Comparison of ENCODE assay signal across 16 cellular contexts in the genomic region with DNA sequence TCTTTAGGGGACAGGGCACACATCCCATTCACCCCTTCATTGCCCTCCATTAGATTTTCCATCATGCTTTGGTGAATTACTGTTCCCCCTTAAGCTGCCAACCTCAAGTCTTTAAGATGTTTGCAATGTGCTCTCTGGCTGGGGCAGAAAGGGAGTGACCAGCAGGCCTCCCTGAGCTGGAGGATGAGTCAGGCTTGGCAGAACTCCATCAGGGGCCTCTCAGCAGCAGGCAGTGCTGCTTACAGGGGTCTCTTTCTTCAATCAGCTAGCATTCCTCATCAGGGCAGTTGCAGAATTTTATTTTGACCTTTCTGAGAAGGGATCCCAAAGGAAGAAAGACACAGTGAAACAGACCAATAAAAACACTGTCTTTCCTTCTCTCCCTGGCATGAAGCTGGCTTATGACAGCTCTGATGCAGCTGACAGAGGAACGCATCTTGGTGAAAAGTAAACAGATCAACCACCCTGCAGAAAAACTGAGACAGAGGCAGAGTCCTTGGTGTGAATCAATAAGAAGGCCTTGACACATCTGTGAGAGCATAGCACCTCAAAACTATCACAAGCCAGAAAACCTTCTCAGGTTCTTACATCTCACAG.
DNase-seq lines count a peak whose midpoint lies in the region; ATAC-seq and TF ChIP-seq lines count a peak whose summit lies in the region.
"Had no signal": no experiment of that assay in that cellular context is flagged by ENCODE, and none has a peak within 500 bp of the region (broad histone marks: within the 10 kb centered on the region; RNA-seq: fewer than 3 reads in every experiment).

No MANE protein-coding gene starts in this region.

- no peaks in the 10 kb centered on the region for H3K36me3 Mint-ChIP-seq in activated T-cell treated with anti-CD3 and anti-CD28 coated beads, Interleukin-2, amount 50 U/mL, for 24 hours (ENCODE audit: low read depth)
- H3K36me3 Mint-ChIP-seq: CD8-positive, alpha-beta T cell; stimulated activated memory B cell treated with anti-CD40 and anti-IgM and Interleukin-4, amounts not matched to agents 10 μg/mL and 1 μg/mL and 100 μg/mL, for 72 hours had no signal

- H3K4me1 Mint-ChIP-seq in activated T-cell treated with anti-CD3 and anti-CD28 coated beads, Interleukin-2, amount 50 U/mL, for 24 hours (ENCODE audit: low read depth) = no peaks in the 10 kb centered on the region
- H3K4me1 Mint-ChIP-seq: stimulated activated memory B cell treated with anti-CD40 and anti-IgM and Interleukin-4, amounts not matched to agents 10 μg/mL and 1 μg/mL and 100 μg/mL, for 72 hours had no signal

- no peak overlapping the region for H3K4me3 Mint-ChIP-seq in activated T-cell treated with anti-CD3 and anti-CD28 coated beads, Interleukin-2, amount 50 U/mL, for 24 hours
- H3K4me3 Mint-ChIP-seq: CD8-positive, alpha-beta T cell; stimulated activated memory B cell treated with anti-CD40 and anti-IgM and Interleukin-4, amounts not matched to agents 10 μg/mL and 1 μg/mL and 100 μg/mL, for 72 hours had no signal

- no peak overlapping the region for H3K27ac Mint-ChIP-seq in activated T-cell treated with anti-CD3 and anti-CD28 coated beads, Interleukin-2, amount 50 U/mL, for 24 hours
- H3K27ac Mint-ChIP-seq: CD8-positive, alpha-beta T cell; stimulated activated memory B cell treated with anti-CD40 and anti-IgM and Interleukin-4, amounts not matched to agents 10 μg/mL and 1 μg/mL and 100 μg/mL, for 72 hours had no signal

- DNase-seq in AG10803 (ENCODE audit: low read depth) (peak; percentile 57), HT1080 (ENCODE audit: low read depth) (peak; percentile 75), cardiac fibroblast (ENCODE audit: low read depth in 2 of 2) (peak; percentile 51 to 56), myocyte (ENCODE audit: low read depth) (peak; percentile 55), pons (ENCODE audit: low spot score) (no peak), cerebellar cortex (ENCODE audit: low spot score) (no peak)
- no peak for DNase-seq in activated T-cell treated with anti-CD3 and anti-CD28 coated beads, Interleukin-2, amount 50 U/mL, for 24 hours
- DNase-seq: CD8-positive, alpha-beta T cell; cerebellar nuclear complex; esophagus squamous epithelium; left cardiac atrium; NCI-H226; stimulated activated CD4-positive, alpha-beta T cell treated with anti-CD3 and anti-CD28 coated beads, Interleukin-1b, Interleukin-23, amount 100 ng/mL, for 48 hours; WERI-Rb-1 had no signal

- H3K9me3 Mint-ChIP-seq in activated T-cell treated with anti-CD3 and anti-CD28 coated beads, Interleukin-2, amount 50 U/mL, for 24 hours = no peaks in the 10 kb centered on the region
- H3K9me3 Mint-ChIP-seq: CD8-positive, alpha-beta T cell had no signal

- TF ChIP-seq CTCF in AG10803 (conservative IDR thresholded peaks at IDR 0.05; ENCODE audit: low read length) (no peak), cardiac fibroblast (IDR thresholded peaks at IDR 0.05; ENCODE audit: low read depth, low read length) (no peak)

- ATAC-seq in GM18520 (IDR thresholded peaks at IDR 0.05; ENCODE audit: unreplicated experiment) = no peak
- ATAC-seq: CD8-positive, alpha-beta T cell; stimulated activated memory B cell treated with anti-CD40 and anti-IgM and Interleukin-4, amounts not matched to agents 10 μg/mL and 1 μg/mL and 100 μg/mL, for 72 hours had no signal

- no peak overlapping the region for H3K4me3 ChIP-seq in AG10803 (ENCODE audit: low read length)
- H3K4me3 ChIP-seq in cardiac fibroblast (replicated peaks in 1 of 2; ENCODE audit: low read depth in 2 of 2, low read length in 2 of 2) = no peak overlapping the region
- H3K4me3 ChIP-seq: esophagus squamous epithelium had no signal

- peaks cover 33% of the 10 kb centered on the region for H3K27me3 Mint-ChIP-seq in activated T-cell treated with anti-CD3 and anti-CD28 coated beads, Interleukin-2, amount 50 U/mL, for 24 hours

Comparison
In these comparisons a context has a peak if more than half of its experiments do, and no peak if none do; other contexts are left out.
1. DNase-seq: peak in AG10803 (single experiment), HT1080 (single experiment), cardiac fibroblast (2 of 2) and myocyte (single experiment); none in pons (single experiment), cerebellar cortex (single experiment) and activated T-cell treated with anti-CD3 and anti-CD28 coated beads, Interleukin-2, amount 50 U/mL, for 24 hours (single experiment).